ENCODE assay signal across 8 cellular contexts in genomic region chr5:151758430-151759241, GRCh38. TPM values are rescaled to one million over a fixed set of nuclear protein-coding genes. Genes with fewer than 3 reads are reported as not detected.
DNase-seq lines count a peak whose midpoint lies in the region; ATAC-seq and TF ChIP-seq lines count a peak whose summit lies in the region.

ATOX1 (minus strand) TSS chr5:151758631; CDS start chr5:151758551, 80 bp downstream.

- H3K4me1 Mint-ChIP-seq in activated B cell treated with CpG ODN at 0.5 μM for 24 hours, result peaks cover 38% of the 10 kb centered on the region

- H3K4me3 ChIP-seq in A673 (ENCODE audit: low read depth, low read length, poor library complexity, severe bottlenecking), result peak within 1 kb of the TSS; percentile 86
- H3K4me3 ChIP-seq in cardiac fibroblast (replicated peaks in 1 of 2; ENCODE audit: low read depth in 2 of 2, low read length in 2 of 2), result peak within 1 kb of the TSS; percentile 86 to 87

- ATAC-seq in GM18519 (IDR thresholded peaks at IDR 0.05; ENCODE audit: low FRiP score, unreplicated experiment), result peak; percentile 92
- peak; percentile 97 for ATAC-seq in HG03045 (IDR thresholded peaks at IDR 0.05; ENCODE audit: unreplicated experiment)
- ATAC-seq in activated B cell treated with CpG ODN at 0.5 μM for 24 hours (ENCODE audit: low read depth), result peak; percentile 100

- CTCF ChIA-PET in A673 (lab: Charles Lee) (no interaction called here), activated B cell treated with CpG ODN at 0.5 μM for 24 hours (lab: Charles Lee) (interaction anchor here (1.2 kb wide), 1 partner anchor 13 kb away, joined by 3 read pairs; the partner anchor contains the start of gene G3BP1)

- H3K27ac ChIP-seq in A673 (ENCODE audit: low read depth, low read length, poor library complexity, severe bottlenecking), result peak within 1 kb of the TSS; percentile 77

- H3K27me3 ChIP-seq in A673 (replicated peaks; ENCODE audit: insufficient read depth, low read depth, low read length, poor library complexity), result no peaks in the 10 kb centered on the region

- BruUV-seq in A673 (replicated peaks; lab: Mats Ljungman, UMichigan), result no TSS peak

- DNase-seq in A673 (ENCODE audit: low spot score), result peak; percentile 91
- DNase-seq in NCI-H2196 treated with DMSO at 0.1 percent for 48 hours (lab: John Stamatoyannopoulos, UW; ENCODE audit: unreplicated experiment), result peak; percentile 80
- DNase-seq in activated B cell treated with CpG ODN at 0.5 μM for 24 hours, result peak; percentile 91
- DNase-seq in cardiac fibroblast (ENCODE audit: low read depth in 2 of 2), result peak; percentile 89 to 91
- DNase-seq in inferior parietal cortex (ENCODE audit: extremely low spot score), result peak; percentile 92
- peak; percentile 82 to 86 for DNase-seq in stimulated activated CD4-positive, alpha-beta T cell treated with anti-CD3 and anti-CD28 coated beads, Interleukin-12 subunit alpha, Interleukin-12 subunit beta, amount 100 ng/mL, for 24 hours (ENCODE audit: low read depth in 2 of 2)

- H3K9me3 ChIP-seq in A673 (ENCODE audit: low read depth, low read length, poor library complexity, severe bottlenecking), result no peaks in the 10 kb centered on the region

- TF ChIP-seq CTCF in A673 (conservative IDR thresholded peaks at IDR 0.05; ENCODE audit: low read depth, low read length), result no peak
- TF ChIP-seq CTCF in activated B cell treated with CpG ODN at 0.5 μM for 24 hours (IDR thresholded peaks at IDR 0.05), result no peak
- TF ChIP-seq CTCF in cardiac fibroblast (IDR thresholded peaks at IDR 0.05; ENCODE audit: low read depth, low read length), result no peak

- intact Hi-C loops in A673 (cut with micrococcal nuclease; ENCODE audit: unreplicated experiment) (no loop called here), activated B cell treated with CpG ODN at 0.5 μM for 24 hours (cut with micrococcal nuclease) (loop anchor here (1.0 to 5.0 kb wide), 5 partner anchors 9 to 546 kb away; partner anchors contain the start of gene G3BP1)

- no peaks in the 10 kb centered on the region for H3K36me3 ChIP-seq in A673 (ENCODE audit: insufficient read depth, low read length, poor library complexity, severe bottlenecking)

- no peaks in the 10 kb centered on the region for H3K9me3 Mint-ChIP-seq in activated B cell treated with CpG ODN at 0.5 μM for 24 hours

- peaks cover 1% of the 10 kb centered on the region for H3K36me3 Mint-ChIP-seq in activated B cell treated with CpG ODN at 0.5 μM for 24 hours (ENCODE audit: low read depth)

- H3K4me3 Mint-ChIP-seq in activated B cell treated with CpG ODN at 0.5 μM for 24 hours, result peak within 1 kb of the TSS; percentile 89

- POLR2A ChIA-PET in A673 (lab: Charles Lee; ENCODE audit: low non-redundant PET) (no interaction called here), activated B cell treated with CpG ODN at 0.5 μM for 24 hours (lab: Charles Lee) (interaction anchor here (0.6 to 4.5 kb wide), 5 partner anchors 9 to 1132 kb away, joined by 3 to 134 read pairs (median 8); partner anchors contain the start of gene G3BP1)

- H3K27ac Mint-ChIP-seq in activated B cell treated with CpG ODN at 0.5 μM for 24 hours, result peak within 1 kb of the TSS; percentile 84

- H3K4me1 ChIP-seq in A673 (ENCODE audit: insufficient read depth, low read length, poor library complexity, severe bottlenecking), result peaks cover 4% of the 10 kb centered on the region

- H3K27me3 Mint-ChIP-seq in activated B cell treated with CpG ODN at 0.5 μM for 24 hours, result no peaks in the 10 kb centered on the region

RNA-seq across cellular contexts. Expression of gene ATOX1, which starts in this region (rescaled TPM):
- total RNA-seq in A673 (2021) (65.6 and 72.2 TPM in 2 replicates), activated B cell treated with CpG ODN at 0.5 μM for 24 hours (61.2 and 66.6 TPM in 2 replicates)

Comparison
In these comparisons a context has a peak if more than half of its experiments do, and no peak if none do; other contexts are left out.
1. Peak in every context shown above with its lines: DNase-seq, ATAC-seq, H3K4me3 ChIP-seq and H3K27ac ChIP-seq.